17 cellular contexts compared by ENCODE assay signal in genomic region chr9:81314525-81314924, GRCh38.
"Had no signal": no experiment of that assay in that cellular context is flagged by ENCODE, and none has a peak within 500 bp of the region (broad histone marks: within the 10 kb centered on the region; RNA-seq: fewer than 3 reads in every experiment).

No MANE protein-coding gene starts in this region.

- H3K9me3 ChIP-seq: prostate gland, upper lobe of left lung had no signal

- DNase-seq: activated CD4-positive, alpha-beta T cell treated with anti-CD3 and anti-CD28 coated beads for 1 hour; activated T-cell treated with anti-CD3 and anti-CD28 coated beads, Interleukin-2, amount 50 U/mL, for 1 hour; central memory CD4-positive, alpha-beta T cell; dermis blood vessel endothelial cell; effector CD8-positive, alpha-beta T cell; erythroblast; foreskin keratinocyte; glutamatergic neuron; immature natural killer cell; left ventricle myocardium superior; stimulated activated CD4-positive, alpha-beta T cell treated with anti-CD3 and anti-CD28 coated beads, Interleukin-4, amount 100 ng/mL, for 24 hours; stimulated activated naive CD4-positive, alpha-beta T cell treated with Interleukin-2 at 50 U/mL for 16 hours; T-cell; upper lobe of left lung had no signal

- H3K27me3 ChIP-seq: foreskin keratinocyte, hepatocyte, upper lobe of left lung had no signal

- H3K36me3 ChIP-seq: prostate gland, upper lobe of left lung had no signal

- H3K4me3 ChIP-seq: hepatocyte, prostate gland, upper lobe of left lung had no signal

- H3K4me1 ChIP-seq: foreskin keratinocyte, prostate gland, upper lobe of left lung had no signal

- ATAC-seq: activated naive CD4-positive, alpha-beta T cell treated with anti-CD3 and anti-CD28 coated beads, Interleukin-2, amount 50 U/mL, for 72 hours; foreskin keratinocyte; left ventricle myocardium superior; T-cell had no signal

- H3K27ac ChIP-seq: foreskin keratinocyte, hepatocyte, prostate gland, upper lobe of left lung had no signal
